In the genomic region with DNA sequence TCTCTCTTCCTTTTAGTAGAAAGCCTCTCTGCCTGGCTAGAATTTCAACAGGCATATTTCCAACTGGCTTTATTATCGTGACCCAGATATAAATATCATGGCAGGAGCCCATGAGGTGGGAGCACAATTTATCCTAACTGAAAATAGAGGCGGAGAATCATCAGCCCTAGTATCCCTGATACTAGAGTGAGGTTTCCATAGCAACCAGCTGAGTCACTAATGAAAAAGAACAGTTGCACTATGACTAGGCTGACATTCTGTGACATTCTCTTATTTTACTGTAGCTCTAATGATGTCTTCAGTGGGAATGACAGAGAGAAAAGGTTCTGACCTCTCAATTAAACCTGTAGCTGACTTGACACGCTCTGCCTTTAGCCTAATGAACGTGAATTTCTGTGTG, we compare ENCODE assay signal across 9 cellular contexts.
DNase-seq lines count a peak whose midpoint lies in the region; ATAC-seq and TF ChIP-seq lines count a peak whose summit lies in the region.
"Had no signal": no experiment of that assay in that cellular context is flagged by ENCODE, and none has a peak within 500 bp of the region (broad histone marks: within the 10 kb centered on the region; RNA-seq: fewer than 3 reads in every experiment).

No MANE protein-coding gene starts in this region.

- peaks cover 15% of the 10 kb centered on the region for H3K4me1 Mint-ChIP-seq in activated CD8-positive, alpha-beta memory T cell treated with anti-CD3 and anti-CD28 coated beads, Interleukin-2, amount 10 ng/mL, durations not matched to agents 7 days and 5 days
- H3K4me1 Mint-ChIP-seq in stimulated activated naive B cell treated with anti-CD40 and anti-IgM and Interleukin-4, amounts not matched to agents 10 μg/mL and 1 μg/mL and 100 μg/mL, for 72 hours: peaks cover 5 to 12% of the 10 kb centered on the region in 2 donors
- H3K4me1 Mint-ChIP-seq in endothelial cell (ENCODE audit: unreplicated experiment): peaks cover 40% of the 10 kb centered on the region

- peak; percentile 67 for ATAC-seq in activated CD8-positive, alpha-beta memory T cell treated with anti-CD3 and anti-CD28 coated beads, Interleukin-2, amount 10 ng/mL, durations not matched to agents 7 days and 5 days
- ATAC-seq in HG03442 (IDR thresholded peaks at IDR 0.05; ENCODE audit: unreplicated experiment) (peak; percentile 84), HG03354 (IDR thresholded peaks at IDR 0.05; ENCODE audit: poor library complexity, severe bottlenecking, unreplicated experiment) (no peak)
- peak; percentile 55 to 57 for ATAC-seq in stimulated activated naive B cell treated with anti-CD40 and anti-IgM and Interleukin-4, amounts not matched to agents 10 μg/mL and 1 μg/mL and 100 μg/mL, for 72 hours (replicated peaks)

- H3K27me3 ChIP-seq in brain microvascular endothelial cell (replicated peaks): no peaks in the 10 kb centered on the region

- no peak for TF ChIP-seq CTCF in brain microvascular endothelial cell (IDR thresholded peaks at IDR 0.05; ENCODE audit: low read depth, low read length, missing control alignments)
- TF ChIP-seq CTCF in endothelial cell (IDR thresholded peaks at IDR 0.05; ENCODE audit: unreplicated experiment): no peak

- no peak overlapping the region for H3K4me3 Mint-ChIP-seq in activated CD8-positive, alpha-beta memory T cell treated with anti-CD3 and anti-CD28 coated beads, Interleukin-2, amount 10 ng/mL, durations not matched to agents 7 days and 5 days
- no peak overlapping the region for H3K4me3 Mint-ChIP-seq in stimulated activated naive B cell treated with anti-CD40 and anti-IgM and Interleukin-4, amounts not matched to agents 10 μg/mL and 1 μg/mL and 100 μg/mL, for 72 hours
- H3K4me3 Mint-ChIP-seq in endothelial cell (ENCODE audit: unreplicated experiment): no peak overlapping the region

- no peaks in the 10 kb centered on the region for H3K9me3 Mint-ChIP-seq in activated CD8-positive, alpha-beta memory T cell treated with anti-CD3 and anti-CD28 coated beads, Interleukin-2, amount 10 ng/mL, durations not matched to agents 7 days and 5 days (ENCODE audit: low read depth)
- H3K9me3 Mint-ChIP-seq in stimulated activated naive B cell treated with anti-CD40 and anti-IgM and Interleukin-4, amounts not matched to agents 10 μg/mL and 1 μg/mL and 100 μg/mL, for 72 hours: no peaks in the 10 kb centered on the region
- no peaks in the 10 kb centered on the region for H3K9me3 Mint-ChIP-seq in endothelial cell (ENCODE audit: unreplicated experiment)

- CTCF ChIA-PET in activated CD8-positive, alpha-beta memory T cell treated with anti-CD3 and anti-CD28 coated beads, Interleukin-2, amount 10 ng/mL, durations not matched to agents 7 days and 5 days (lab: Charles Lee): no interaction called here

- H3K36me3 Mint-ChIP-seq in activated CD8-positive, alpha-beta memory T cell treated with anti-CD3 and anti-CD28 coated beads, Interleukin-2, amount 10 ng/mL, durations not matched to agents 7 days and 5 days: no peaks in the 10 kb centered on the region
- H3K36me3 Mint-ChIP-seq in stimulated activated naive B cell treated with anti-CD40 and anti-IgM and Interleukin-4, amounts not matched to agents 10 μg/mL and 1 μg/mL and 100 μg/mL, for 72 hours: no peaks in the 10 kb centered on the region
- no peaks in the 10 kb centered on the region for H3K36me3 Mint-ChIP-seq in endothelial cell (ENCODE audit: low read depth, unreplicated experiment)

- H3K27me3 Mint-ChIP-seq in activated CD8-positive, alpha-beta memory T cell treated with anti-CD3 and anti-CD28 coated beads, Interleukin-2, amount 10 ng/mL, durations not matched to agents 7 days and 5 days: peaks cover 10% of the 10 kb centered on the region
- no peaks in the 10 kb centered on the region for H3K27me3 Mint-ChIP-seq in stimulated activated naive B cell treated with anti-CD40 and anti-IgM and Interleukin-4, amounts not matched to agents 10 μg/mL and 1 μg/mL and 100 μg/mL, for 72 hours
- H3K27me3 Mint-ChIP-seq in endothelial cell (ENCODE audit: unreplicated experiment): no peaks in the 10 kb centered on the region

- no peak overlapping the region for H3K27ac Mint-ChIP-seq in activated CD8-positive, alpha-beta memory T cell treated with anti-CD3 and anti-CD28 coated beads, Interleukin-2, amount 10 ng/mL, durations not matched to agents 7 days and 5 days
- H3K27ac Mint-ChIP-seq in stimulated activated naive B cell treated with anti-CD40 and anti-IgM and Interleukin-4, amounts not matched to agents 10 μg/mL and 1 μg/mL and 100 μg/mL, for 72 hours: no peak overlapping the region
- no peak overlapping the region for H3K27ac Mint-ChIP-seq in endothelial cell (ENCODE audit: unreplicated experiment)

- H3K4me3 ChIP-seq in brain microvascular endothelial cell (ENCODE audit: low read depth, low read length): no peak overlapping the region
- H3K4me3 ChIP-seq: PC-9 had no signal

- no peaks in the 10 kb centered on the region for H3K36me3 ChIP-seq in brain microvascular endothelial cell (replicated peaks)

- in situ Hi-C loops in brain microvascular endothelial cell (cut with HindIII; ENCODE audit: low pct_ligation_motif_present, low sequenced_read_pairs): no loop called here

- DNase-seq in activated CD8-positive, alpha-beta memory T cell treated with anti-CD3 and anti-CD28 coated beads, Interleukin-2, amount 10 ng/mL, durations not matched to agents 7 days and 5 days: no peak
- DNase-seq in activated CD8-positive, alpha-beta memory T cell treated with anti-CD3 and anti-CD28 coated beads for 24 hours: no peak
- peak; percentile 91 for DNase-seq in brain microvascular endothelial cell
- DNase-seq in stimulated activated naive B cell treated with anti-CD40 and anti-IgM and Interleukin-4, amounts not matched to agents 10 μg/mL and 1 μg/mL and 100 μg/mL, for 72 hours: no peak
- no peak for DNase-seq in endothelial cell (ENCODE audit: low spot score)
- DNase-seq in NK-92 (lab: John Stamatoyannopoulos, UW; ENCODE audit: unreplicated experiment): no peak

- H3K27ac ChIP-seq in brain microvascular endothelial cell: peak overlapping the region; percentile 86
- H3K27ac ChIP-seq: PC-9 had no signal
